ENCODE assay signal across 10 cellular contexts in the genomic region with DNA sequence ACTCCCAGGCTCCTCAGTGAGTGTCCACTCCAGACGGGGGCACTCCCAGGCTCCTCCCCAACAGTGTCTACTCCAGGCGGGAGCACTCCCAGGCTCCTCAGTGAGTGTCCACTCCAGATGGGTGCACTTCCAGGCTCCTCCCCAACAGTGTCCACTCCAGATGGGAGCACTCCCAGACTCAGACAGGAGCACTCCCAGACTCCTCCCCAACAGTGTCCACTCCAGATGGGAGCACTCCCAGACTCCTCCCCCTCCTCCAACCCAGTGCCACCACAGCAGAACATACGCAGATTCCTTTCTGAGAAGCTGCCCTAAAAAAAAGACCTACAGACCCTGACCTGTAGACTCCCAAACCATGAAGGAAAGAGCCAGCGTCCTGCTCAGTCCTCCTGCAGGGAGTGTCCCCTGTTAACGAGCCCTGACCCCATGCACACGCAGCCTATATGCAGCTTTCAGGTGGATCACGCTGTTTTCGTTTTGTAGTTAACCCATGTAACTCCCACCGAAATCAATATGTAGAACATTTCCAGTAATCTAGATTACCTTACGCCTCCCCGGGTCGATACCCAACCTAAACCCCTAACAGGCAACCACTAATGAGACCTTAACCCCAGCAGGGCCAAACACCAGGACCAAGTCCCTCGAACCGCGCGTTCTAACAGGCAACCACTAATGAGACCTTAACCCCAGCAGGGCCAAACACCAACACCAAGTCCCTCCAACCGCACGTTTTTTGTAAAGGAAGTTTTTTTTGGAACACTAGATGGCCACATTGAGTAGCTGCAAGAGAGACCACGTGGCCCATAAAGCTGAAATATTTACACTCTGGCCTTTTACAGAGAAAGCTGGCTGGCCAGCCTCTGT. TPM values are rescaled to one million over a fixed set of nuclear protein-coding genes. Genes with fewer than 3 reads are reported as not detected.
DNase-seq lines count a peak whose midpoint lies in the region; ATAC-seq, FAIRE-seq and TF ChIP-seq lines count a peak whose summit lies in the region.
"Had no signal": no experiment of that assay in that cellular context is flagged by ENCODE, and none has a peak within 500 bp of the region (broad histone marks: within the 10 kb centered on the region; RNA-seq: fewer than 3 reads in every experiment).

No MANE protein-coding gene starts in this region.

- TF ChIP-seq POLR2A in thyroid gland (IDR thresholded peaks at IDR 0.05): no peak

- H3K27me3 ChIP-seq in PC-3 (ENCODE audit: low read length): no peaks in the 10 kb centered on the region
- H3K27me3 ChIP-seq in keratinocyte (ENCODE audit: control insufficient read depth, extremely low read depth, insufficient read depth, low read length): no peaks in the 10 kb centered on the region
- no peaks in the 10 kb centered on the region for H3K27me3 ChIP-seq in thyroid gland

- H3K27ac Mint-ChIP-seq in MCF 10A (ENCODE audit: low read depth, unreplicated experiment): no peak overlapping the region

- no peak overlapping the region for H3K4me3 Mint-ChIP-seq in MCF 10A (ENCODE audit: unreplicated experiment)
- H3K4me3 Mint-ChIP-seq: CD8-positive, alpha-beta memory T cell had no signal

- no peaks in the 10 kb centered on the region for H3K9me1 ChIP-seq in keratinocyte (ENCODE audit: control insufficient read depth, extremely low read depth, insufficient read depth, low read length)

- DNase-seq in NCI-H1436 (lab: John Stamatoyannopoulos, UW) (peak; percentile 34), NCI-H1436 treated with DMSO at 0.1 percent for 48 hours (lab: John Stamatoyannopoulos, UW) (no peak), PC-3 (peak; percentile 79), MCF 10A (ENCODE audit: unreplicated experiment) (peak; percentile 69), keratinocyte (ENCODE audit: low read depth, low spot score) (no peak), thyroid gland (peak; percentile 68 to 75)
- peak; percentile 44 for DNase-seq in Jurkat, Clone E6-1 (ENCODE audit: low read depth, low spot score)

- no peaks in the 10 kb centered on the region for H3K9me3 ChIP-seq in PC-3 (ENCODE audit: low read length)
- H3K9me3 ChIP-seq in keratinocyte (ENCODE audit: control insufficient read depth, low read depth, low read length): no peaks in the 10 kb centered on the region
- H3K9me3 ChIP-seq in thyroid gland: no peaks in the 10 kb centered on the region

- no peaks in the 10 kb centered on the region for H3K36me3 Mint-ChIP-seq in MCF 10A (ENCODE audit: insufficient read depth, unreplicated experiment)

- H4K20me1 ChIP-seq in PC-3 (ENCODE audit: low read length): no peaks in the 10 kb centered on the region
- H4K20me1 ChIP-seq in keratinocyte (ENCODE audit: control insufficient read depth, extremely low read depth, insufficient read depth, low read length): no peaks in the 10 kb centered on the region

- ATAC-seq in PC-3: peak; percentile 95
- ATAC-seq in HG03460 (IDR thresholded peaks at IDR 0.05; ENCODE audit: unreplicated experiment): no peak

- BruUV-seq in PC-3 (replicated peaks; lab: Mats Ljungman, UMichigan) (no TSS peak), MCF 10A (replicated peaks; lab: Mats Ljungman, UMichigan) (no TSS peak)

- TF ChIP-seq CTCF in PC-3 (conservative IDR thresholded peaks at IDR 0.05; ENCODE audit: low read depth, low read length) (peak; percentile 70), MCF 10A (IDR thresholded peaks at IDR 0.05; ENCODE audit: unreplicated experiment) (peak; percentile 50), keratinocyte (optimal IDR thresholded peaks at IDR 0.05 in 1 of 3, IDR thresholded peaks at IDR 0.05 in 1 of 3, conservative IDR thresholded peaks at IDR 0.05 in 1 of 3; ENCODE audit: extremely low read depth in 1 of 3, insufficient read depth in 2 of 3, low read length in 3 of 3) (peak; percentile 52 to 80 (median 70)), thyroid gland (IDR thresholded peaks at IDR 0.05) (peak; percentile 24 to 85 (median 58))

- no peaks in the 10 kb centered on the region for H3K9me2 ChIP-seq in PC-3 (replicated peaks; ENCODE audit: low read length)

- no peak overlapping the region for H3K4me3 ChIP-seq in Jurkat, Clone E6-1 (ENCODE audit: low read length)
- H3K4me3 ChIP-seq in PC-3 (ENCODE audit: low read length) (no peak overlapping the region), keratinocyte (ENCODE audit: control insufficient read depth in 2 of 3, extremely low read depth in 1 of 3, insufficient read depth in 2 of 3, low read depth in 1 of 3, low read length in 3 of 3) (no peak overlapping the region), thyroid gland (replicated peaks in 1 of 3) (no peak overlapping the region)

- FAIRE-seq in keratinocyte (lab: Jason Lieb, UNC): no peak
- FAIRE-seq: colon had no signal

- H3K36me3 ChIP-seq in PC-3 (ENCODE audit: low read depth, low read length): no peaks in the 10 kb centered on the region
- H3K36me3 ChIP-seq in keratinocyte (ENCODE audit: control insufficient read depth in 2 of 2, extremely low read depth in 1 of 2, insufficient read depth in 2 of 2, low read length in 2 of 2): no peaks in the 10 kb centered on the region
- H3K36me3 ChIP-seq in thyroid gland: no peaks in the 10 kb centered on the region

- intact Hi-C loops in PC-3 (cut with micrococcal nuclease) (loop anchor here (1.0 kb wide), 1 partner anchor 17 kb away; a partner anchor contains a TSS), MCF 10A (cut with micrococcal nuclease) (loop anchor here (5.0 kb wide), 1 partner anchor 247 kb away; no protein-coding TSS in a partner anchor), thyroid gland (cut with DNase I) (no loop called here)

- H3K27me3 Mint-ChIP-seq in MCF 10A (ENCODE audit: insufficient read depth, unreplicated experiment): no peaks in the 10 kb centered on the region
- H3K27me3 Mint-ChIP-seq: CD8-positive, alpha-beta memory T cell had no signal

- H3K9ac ChIP-seq in PC-3 (ENCODE audit: low read length) (no peak overlapping the region), keratinocyte (ENCODE audit: control insufficient read depth, extremely low read depth, insufficient read depth, low read length) (no peak overlapping the region)

- peaks cover 7% of the 10 kb centered on the region for H3K4me1 ChIP-seq in PC-3 (ENCODE audit: insufficient read depth, low read length)
- no peaks in the 10 kb centered on the region for H3K4me1 ChIP-seq in keratinocyte (ENCODE audit: control insufficient read depth, extremely low read depth, insufficient read depth, low read length)
- peaks cover 0 to 10% of the 10 kb centered on the region in 2 donors for H3K4me1 ChIP-seq in thyroid gland

- H2AFZ ChIP-seq in PC-3 (ENCODE audit: low read length) (peak overlapping the region; percentile 75), keratinocyte (ENCODE audit: control insufficient read depth, low read length) (peak overlapping the region; percentile 37)

- H3K4me1 Mint-ChIP-seq in MCF 10A (ENCODE audit: insufficient read depth, unreplicated experiment): peaks cover 7% of the 10 kb centered on the region

- 47% methylated on average over 18 to 19 of the region's 19 CpGs for WGBS in thyroid gland, 2 donors

- dilution Hi-C loops in keratinocyte (cut with MboI; ENCODE audit: extremely low pct_ligation_motif_present, low sequenced_read_pairs): no loop called here

- no peaks in the 10 kb centered on the region for H3K79me2 ChIP-seq in PC-3 (ENCODE audit: low read length)
- H3K79me2 ChIP-seq in keratinocyte (ENCODE audit: control insufficient read depth, insufficient read depth, low read length): no peaks in the 10 kb centered on the region

- no peaks in the 10 kb centered on the region for H3F3A ChIP-seq in PC-3 (ENCODE audit: low read length, unreplicated experiment)

- H3K9me3 Mint-ChIP-seq in MCF 10A (ENCODE audit: unreplicated experiment): no peaks in the 10 kb centered on the region

- H3K4me2 ChIP-seq in PC-3 (ENCODE audit: low read length) (peak overlapping the region; percentile 29), keratinocyte (ENCODE audit: control insufficient read depth, extremely low read depth, insufficient read depth, low read depth, low read length) (no peak overlapping the region)

- CTCF ChIA-PET in PC-3 (lab: Charles Lee): interaction anchor here (0.5 to 1.5 kb wide), 6 partner anchors 11 to 136 kb away, joined by 3 to 10 read pairs (median 6); a partner anchor contains a TSS
- CTCF ChIA-PET in MCF 10A (lab: Yijun Ruan, JAX): interaction anchor here (0.6 to 4.0 kb wide), 25 partner anchors 8 to 725 kb away, joined by 3 to 13 read pairs (median 3); a partner anchor contains a TSS

- POLR2A ChIA-PET in PC-3 (lab: Charles Lee; ENCODE audit: unreplicated experiment): no interaction called here
- POLR2A ChIA-PET in MCF 10A (lab: Yijun Ruan, JAX): interaction anchor here (0.5 to 1.6 kb wide), 11 partner anchors 10 to 406 kb away, joined by 3 to 10 read pairs (median 4); a partner anchor contains a TSS

- no peak overlapping the region for H3K27ac ChIP-seq in PC-3 (ENCODE audit: low read length)
- H3K27ac ChIP-seq in keratinocyte (ENCODE audit: control insufficient read depth, insufficient read depth, low read length): no peak overlapping the region
- no peak overlapping the region for H3K27ac ChIP-seq in thyroid gland

RNA-seq across cellular contexts. Expression of a gene that starts 15.7 kb away (rescaled TPM):
- polyA plus RNA-seq in Jurkat, Clone E6-1 (2012; ENCODE audit: insufficient read depth, insufficient read length): 1.2 TPM
- total RNA-seq in PC-3 (2014; rRNA removed): 0.77 and 0.81 TPM in 2 replicates
- total RNA-seq in MCF 10A (2022): 0.86 and 1.2 TPM in 2 replicates
- 0.17 to 0.34 TPM (median 0.18 TPM) in 3 replicates for polyA plus RNA-seq in keratinocyte
- 1.2 TPM for polyA plus RNA-seq in keratinocyte (2011; ENCODE audit: low read depth)
- polyA plus RNA-seq in keratinocyte (2011; cell fraction: cytosol; rRNA removed): 0.12 and 0.14 TPM in 2 replicates
- polyA plus RNA-seq in keratinocyte (2011; cell fraction: nucleus; rRNA removed): 2.3 and 3.4 TPM in 2 replicates
- 0.32 and 1.1 TPM in 2 replicates for polyA plus RNA-seq in keratinocyte (2012; ENCODE audit: low replicate concordance)
- polyA minus RNA-seq in keratinocyte: 0.19 to 0.49 TPM in 2 of 3 replicates, not detected in the other
- polyA minus RNA-seq in keratinocyte (2011; cell fraction: cytosol; rRNA and poly(A)+ RNA removed): not detected
- polyA minus RNA-seq in keratinocyte (2011; cell fraction: nucleus; rRNA and poly(A)+ RNA removed): 0.74 and 1.4 TPM in 2 replicates
- 10 to 100 TPM; 10.1 to 23.6 (median 11.6) TPM for total RNA-seq in thyroid gland

RNA-seq across cellular contexts. Expression of a gene that starts 17.2 kb away (rescaled TPM):
- polyA plus RNA-seq in Jurkat, Clone E6-1 (2012; ENCODE audit: insufficient read depth, insufficient read length): 51.5 TPM
- 159 and 193 TPM in 2 replicates for total RNA-seq in PC-3 (2014; rRNA removed)
- total RNA-seq in MCF 10A (2022): 37.6 and 43.0 TPM in 2 replicates
- 18.1 to 33.0 TPM (median 21.0 TPM) in 3 replicates for polyA plus RNA-seq in keratinocyte
- polyA plus RNA-seq in keratinocyte (2011; ENCODE audit: low read depth): 39.7 TPM
- polyA plus RNA-seq in keratinocyte (2011; cell fraction: cytosol; rRNA removed): 12.6 and 45.9 TPM in 2 replicates
- polyA plus RNA-seq in keratinocyte (2011; cell fraction: nucleus; rRNA removed): 9.0 and 17.7 TPM in 2 replicates
- 37.7 and 52.2 TPM in 2 replicates for polyA plus RNA-seq in keratinocyte (2012; ENCODE audit: low replicate concordance)
- polyA minus RNA-seq in keratinocyte: 3.0 to 4.9 TPM (median 4.2 TPM) in 3 replicates
- polyA minus RNA-seq in keratinocyte (2011; cell fraction: cytosol; rRNA and poly(A)+ RNA removed): 47.8 TPM
- polyA minus RNA-seq in keratinocyte (2011; cell fraction: nucleus; rRNA and poly(A)+ RNA removed): 4.0 and 6.6 TPM in 2 replicates
- 10 to 100 TPM; 24.5 to 67.2 (median 47.7) TPM for total RNA-seq in thyroid gland

RNA-seq across cellular contexts. Expression of a gene that starts 44.2 kb away (rescaled TPM):
- 57.6 TPM for polyA plus RNA-seq in Jurkat, Clone E6-1 (2012; ENCODE audit: insufficient read depth, insufficient read length)
- 35.1 and 40.9 TPM in 2 replicates for total RNA-seq in PC-3 (2014; rRNA removed)
- total RNA-seq in MCF 10A (2022): 45.7 and 46.4 TPM in 2 replicates
- polyA plus RNA-seq in keratinocyte: 25.3 to 32.4 TPM (median 26.2 TPM) in 3 replicates
- 20.2 TPM for polyA plus RNA-seq in keratinocyte (2011; ENCODE audit: low read depth)
- 16.1 and 19.9 TPM in 2 replicates for polyA plus RNA-seq in keratinocyte (2011; cell fraction: cytosol; rRNA removed)
- 68.3 and 79.1 TPM in 2 replicates for polyA plus RNA-seq in keratinocyte (2011; cell fraction: nucleus; rRNA removed)
- polyA plus RNA-seq in keratinocyte (2012; ENCODE audit: low replicate concordance): 16.9 and 26.9 TPM in 2 replicates
- 17.8 to 19.1 TPM (median 19.0 TPM) in 3 replicates for polyA minus RNA-seq in keratinocyte
- polyA minus RNA-seq in keratinocyte (2011; cell fraction: cytosol; rRNA and poly(A)+ RNA removed): 13.0 TPM
- polyA minus RNA-seq in keratinocyte (2011; cell fraction: nucleus; rRNA and poly(A)+ RNA removed): 15.3 and 20.4 TPM in 2 replicates
- total RNA-seq in thyroid gland: 10 to 100 TPM; 20.8 to 47.4 (median 34.1) TPM

RNA-seq across cellular contexts. Expression of a gene that starts 55.8 kb away (rescaled TPM):
- 68.7 TPM for polyA plus RNA-seq in Jurkat, Clone E6-1 (2012; ENCODE audit: insufficient read depth, insufficient read length)
- total RNA-seq in PC-3 (2014; rRNA removed) (39.5 and 42.6 TPM in 2 replicates), MCF 10A (2022) (42.9 and 51.9 TPM in 2 replicates), thyroid gland (10 to 100 TPM in 1 of 4 donors, 1 to 10 TPM in 3; 8.7 to 14.3 (median 9.5) TPM)
- polyA plus RNA-seq in keratinocyte: 25.8 to 28.1 TPM (median 27.8 TPM) in 3 replicates
- polyA plus RNA-seq in keratinocyte (2011; ENCODE audit: low read depth): 19.0 TPM
- 13.6 and 24.5 TPM in 2 replicates for polyA plus RNA-seq in keratinocyte (2011; cell fraction: cytosol; rRNA removed)
- polyA plus RNA-seq in keratinocyte (2011; cell fraction: nucleus; rRNA removed): 27.6 and 29.4 TPM in 2 replicates
- 27.3 and 30.2 TPM in 2 replicates for polyA plus RNA-seq in keratinocyte (2012; ENCODE audit: low replicate concordance)
- polyA minus RNA-seq in keratinocyte: 9.5 to 21.9 TPM (median 11.2 TPM) in 3 replicates
- 17.8 TPM for polyA minus RNA-seq in keratinocyte (2011; cell fraction: cytosol; rRNA and poly(A)+ RNA removed)
- polyA minus RNA-seq in keratinocyte (2011; cell fraction: nucleus; rRNA and poly(A)+ RNA removed): 7.1 and 7.8 TPM in 2 replicates

Comparison
In these comparisons a context has a peak if more than half of its experiments do, and no peak if none do; other contexts are left out.
1. DNase-seq: peak in NCI-H1436 (single experiment), Jurkat, Clone E6-1 (single experiment), PC-3 (single experiment), MCF 10A (single experiment) and thyroid gland (2 of 2); none in NCI-H1436 treated with DMSO at 0.1 percent for 48 hours (single experiment) and keratinocyte (single experiment).
2. Peak in every context shown above with its lines, with median percentiles within 50 percentile points of each other: CTCF ChIP-seq.